Comparison of ENCODE assay signal across 8 cellular contexts in the genomic region with DNA sequence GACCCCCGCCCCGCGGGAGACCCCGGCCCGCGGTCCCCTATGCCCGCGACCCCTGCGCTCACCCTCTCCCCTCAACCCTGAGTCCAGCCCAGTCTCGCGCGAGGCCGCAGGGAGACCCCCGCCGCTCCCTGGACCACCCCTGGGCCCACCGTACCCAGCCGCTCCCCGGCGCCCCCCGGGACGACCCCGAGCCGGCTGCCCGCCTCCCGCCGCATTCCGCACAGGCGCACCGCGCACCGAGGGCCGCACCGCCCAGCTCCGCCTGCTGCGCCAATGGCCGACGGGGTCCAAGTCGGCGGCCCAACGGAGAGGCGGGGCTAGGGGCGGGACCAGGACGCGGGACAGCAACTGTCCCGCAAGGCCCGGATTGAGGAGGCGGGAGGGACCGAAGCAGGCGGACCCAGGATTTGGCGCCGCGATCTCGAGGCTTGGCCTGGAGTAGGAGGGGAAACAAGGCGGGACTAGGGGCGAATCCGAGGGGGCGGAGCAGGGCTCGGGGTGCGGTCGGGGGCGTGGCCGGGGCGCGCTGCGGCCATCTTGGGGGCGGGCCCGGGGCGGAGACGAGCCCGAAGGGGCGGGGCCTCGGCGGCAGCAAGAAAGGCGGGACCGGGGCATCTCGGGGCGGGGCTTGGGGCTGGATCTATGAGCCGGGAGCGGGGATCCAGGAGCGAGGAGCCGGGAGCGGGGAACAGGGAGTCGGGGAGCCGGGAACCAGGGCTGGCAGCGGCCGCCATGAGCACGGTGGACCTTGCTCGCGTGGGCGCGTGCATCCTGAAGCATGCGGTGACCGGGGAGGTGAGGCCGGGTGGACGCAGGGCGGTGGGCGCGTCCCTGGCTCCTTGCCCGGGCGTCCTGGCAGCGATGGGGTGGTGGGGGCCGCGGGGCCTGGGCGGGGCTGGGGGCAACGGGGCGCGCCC. TPM values are rescaled to one million over a fixed set of nuclear protein-coding genes. Genes with fewer than 3 reads are reported as not detected.
DNase-seq lines count a peak whose midpoint lies in the region; ATAC-seq and TF ChIP-seq lines count a peak whose summit lies in the region.

Gene PRXL2B (plus strand): TSS at position 624 of the 917 bp plus-strand sequence. CDS start 109 bp downstream, at position 733.

- H3K4me3 Mint-ChIP-seq in nephron = peak within 1 kb of the TSS; percentile 88 to 93 (median 92)

- H3K4me1 ChIP-seq in HAP-1 (peaks cover 2% of the 10 kb centered on the region; the same call in 1 of the 2 replicates), MM.1S (ENCODE audit: low read length) (peaks cover 5% of the 10 kb centered on the region; the same call in 1 of the 2 replicates)

- peaks cover 5% of the 10 kb centered on the region for H3K27me3 Mint-ChIP-seq in nephron (ENCODE audit: low read depth)

- no peaks in the 10 kb centered on the region for H3K79me2 ChIP-seq in MM.1S (ENCODE audit: low read length)

- peaks cover 4% of the 10 kb centered on the region for H3K36me3 Mint-ChIP-seq in nephron (ENCODE audit: low read depth)

- DNase-seq in G401 (ENCODE audit: low spot score) = peak; percentile 99
- DNase-seq in HAP-1 (ENCODE audit: low spot score in 2 of 2) = peak; percentile 97 to 99
- peak; percentile 97 for DNase-seq in MM.1S
- peak; percentile 91 for DNase-seq in SIG-M5 treated with dmso at 0.1 percent for 504 hours (lab: John Stamatoyannopoulos, UW; ENCODE audit: unreplicated experiment)
- peak; percentile 99 for DNase-seq in activated gamma-delta T cell (lab: John Stamatoyannopoulos, UW)
- peak; percentile 99 for DNase-seq in fibroblast of the aortic adventitia (ENCODE audit: low read depth)
- DNase-seq in stimulated activated naive CD8-positive, alpha-beta T cell treated with anti-CD3 and anti-CD28 coated beads, Interleukin-15, Interleukin-2, amounts not matched to agents 100 U/mL and 50 U/mL, for 24 hours = peak; percentile 99

- in situ Hi-C loops in G401 (cut with HindIII; ENCODE audit: low sequenced_read_pairs) (no loop called here), HAP-1 (cut with MboI; ENCODE audit: low sequenced_read_pairs) (loop anchor here (10.0 kb wide), 1 partner anchor 172 kb away; the partner anchor contains the start of gene PEX10)

- peak within 1 kb of the TSS; percentile 82 for H3K4me2 ChIP-seq in MM.1S (ENCODE audit: low read depth, low read length)

- H3K4me3 ChIP-seq in HAP-1 (peak within 1 kb of the TSS; percentile 65), MM.1S (ENCODE audit: low read length) (peak within 1 kb of the TSS; percentile 76), fibroblast of the aortic adventitia (ENCODE audit: low read depth, low read length) (peak within 1 kb of the TSS; percentile 84)

- no peak for TF ChIP-seq CTCF in MM.1S (IDR thresholded peaks at IDR 0.05; ENCODE audit: low read length)
- TF ChIP-seq CTCF in fibroblast of the aortic adventitia (IDR thresholded peaks at IDR 0.05; ENCODE audit: insufficient read depth, low read length) = no peak
- no peak for TF ChIP-seq CTCF in nephron (IDR thresholded peaks at IDR 0.05; ENCODE audit: unreplicated experiment in 3 of 3)

- peak within 1 kb of the TSS; percentile 65; the same call in 1 of the 2 replicates for H3K27ac ChIP-seq in MM.1S (ENCODE audit: low read length)

- peak within 1 kb of the TSS; percentile 81 for H2AFZ ChIP-seq in MM.1S (ENCODE audit: low read length)

- H3K36me3 ChIP-seq in HAP-1 (replicated peaks) (no peaks in the 10 kb centered on the region), MM.1S (replicated peaks; ENCODE audit: insufficient read depth, low read length) (no peaks in the 10 kb centered on the region)

- H3F3A ChIP-seq in MM.1S (ENCODE audit: insufficient read depth, low read length) = 0 out of 2 replicates have a peak, but pooled peaks cover 4% of the 10 kb centered on the region

- H3K27me3 ChIP-seq in HAP-1 (ENCODE audit: low read depth) = peaks cover 9% of the 10 kb centered on the region; the same call in 1 of the 2 replicates
- H3K27me3 ChIP-seq in MM.1S (replicated peaks; ENCODE audit: insufficient read depth, low read length) = peaks cover 51% of the 10 kb centered on the region

- H3K9me2 ChIP-seq in MM.1S (replicated peaks; ENCODE audit: insufficient read depth, low read length) = no peaks in the 10 kb centered on the region

- peak within 1 kb of the TSS; percentile 86 to 96 (median 94) for H3K27ac Mint-ChIP-seq in nephron

- no peaks in the 10 kb centered on the region for H4K20me1 ChIP-seq in MM.1S (ENCODE audit: insufficient read depth, low read length)

- peak; percentile 78 for ATAC-seq in stimulated activated naive CD8-positive, alpha-beta T cell treated with anti-CD3 and anti-CD28 coated beads, Interleukin-15, Interleukin-2, amounts not matched to agents 100 U/mL and 50 U/mL, for 24 hours

- H3K4me1 Mint-ChIP-seq in nephron = peaks cover 16% of the 10 kb centered on the region

- H3K9me3 Mint-ChIP-seq in nephron = no peaks in the 10 kb centered on the region

- H3K9ac ChIP-seq in MM.1S (ENCODE audit: low read length) = peak within 1 kb of the TSS; percentile 62

- no peaks in the 10 kb centered on the region for H3K9me3 ChIP-seq in HAP-1
- no peaks in the 10 kb centered on the region for H3K9me3 ChIP-seq in MM.1S (replicated peaks; ENCODE audit: insufficient read depth, low read length)

RNA-seq across cellular contexts. Expression of gene PRXL2B, which starts in this region (rescaled TPM):
- 26.9 and 31.7 TPM in 2 replicates for total RNA-seq in G401 (2014; rRNA removed; shearing (Covaris generic))
- 15.5 and 23.0 TPM in 2 replicates for total RNA-seq in fibroblast of the aortic adventitia (ENCODE audit: low replicate concordance)

Comparison
In these comparisons a context has a peak if more than half of its experiments do, and no peak if none do; other contexts are left out.
1. Peak in every context shown above with its lines: DNase-seq, ATAC-seq, H3K4me3 ChIP-seq and H3K27ac ChIP-seq.